Comparison of ENCODE assay signal across 16 cellular contexts in the genomic region with DNA sequence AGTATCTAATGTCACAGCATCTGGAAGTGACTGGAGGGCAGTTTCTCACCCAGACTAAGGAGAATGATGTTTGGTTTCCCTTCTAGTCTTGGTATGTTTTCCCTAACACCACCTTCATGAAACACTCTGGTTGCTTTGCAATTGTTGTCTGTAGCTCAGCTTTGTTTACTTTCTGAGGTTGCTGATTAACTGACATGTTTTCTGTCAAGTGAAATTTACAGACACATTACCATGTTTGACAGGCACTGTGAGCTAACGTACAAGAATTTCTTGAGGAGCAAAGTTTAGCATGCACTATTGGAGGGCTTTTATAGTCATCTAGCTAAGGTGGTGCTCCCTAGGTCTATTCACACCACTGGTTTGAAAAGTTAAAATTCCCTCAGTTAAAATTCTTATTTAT.
"Had no signal": no experiment of that assay in that cellular context is flagged by ENCODE, and none has a peak within 500 bp of the region (broad histone marks: within the 10 kb centered on the region; RNA-seq: fewer than 3 reads in every experiment).

No MANE protein-coding gene starts in this region.

- FAIRE-seq: endometrium had no signal

- H3K9ac ChIP-seq: parathyroid adenoma had no signal

- H3K4me1 ChIP-seq: body of pancreas, colonic mucosa, gastroesophageal sphincter, heart left ventricle, parathyroid adenoma had no signal

- H3K36me3 ChIP-seq: colonic mucosa, gastroesophageal sphincter, heart left ventricle, neutrophil had no signal

- H3K79me2 ChIP-seq: parathyroid adenoma had no signal

- H3K4me3 ChIP-seq: body of pancreas, colonic mucosa, gastroesophageal sphincter, heart left ventricle had no signal

- DNase-seq: activated CD4-positive, alpha-beta T cell treated with anti-CD3 and anti-CD28 coated beads, Interleukin-2, amount 50 U/mL, for 4 hours; activated gamma-delta T cell; amniotic stem cell; body of pancreas; colonic mucosa; heart left ventricle; stimulated activated CD4-positive, alpha-beta T cell treated with anti-CD3 and anti-CD28 coated beads, Interleukin-12 subunit alpha, Interleukin-12 subunit beta, amount 100 ng/mL, for 4 hours; stimulated activated CD4-positive, alpha-beta T cell treated with anti-CD3 and anti-CD28 coated beads, Interleukin-1b, Interleukin-23, amount 100 ng/mL, for 48 hours; stimulated activated CD8-positive, alpha-beta memory T cell treated with anti-CD3 and anti-CD28 coated beads, Interleukin-4, amount 100 ng/mL, for 48 hours; stimulated activated naive CD4-positive, alpha-beta T cell; T1000 had no signal

- H3K27me3 ChIP-seq: body of pancreas, colonic mucosa, gastroesophageal sphincter, heart left ventricle, neutrophil had no signal

- H2AFZ ChIP-seq: parathyroid adenoma had no signal

- ATAC-seq: body of pancreas; gastroesophageal sphincter; heart left ventricle; natural killer cell treated with Interleukin-12 subunit alpha and Interleukin-12 subunit beta and Interleukin-15 and Interleukin-18, amount 100 ng/mL, for 72 hours had no signal

- H3K27ac ChIP-seq: body of pancreas, colonic mucosa, gastroesophageal sphincter, heart left ventricle, neutrophil, parathyroid adenoma had no signal

- H3K9me3 ChIP-seq: body of pancreas, colonic mucosa, neutrophil had no signal
